ENCODE assay signal across 30 cellular contexts in genomic region chr3:143255725-143256124, GRCh38.
"Had no signal": no experiment of that assay in that cellular context is flagged by ENCODE, and none has a peak within 500 bp of the region (broad histone marks: within the 10 kb centered on the region; RNA-seq: fewer than 3 reads in every experiment).

No MANE protein-coding gene starts in this region.

- H3K9me3 ChIP-seq: ascending aorta, breast epithelium, colonic mucosa, esophagus muscularis mucosa, gastrocnemius medialis, heart left ventricle had no signal

- H3K36me3 ChIP-seq: ascending aorta, breast epithelium, cardiac muscle cell, colonic mucosa, esophagus muscularis mucosa, gastrocnemius medialis, heart left ventricle, WERI-Rb-1 had no signal

- H3K4me1 ChIP-seq: ascending aorta, breast epithelium, colonic mucosa, esophagus muscularis mucosa, foreskin keratinocyte, gastrocnemius medialis, heart left ventricle had no signal

- H3K27ac ChIP-seq: ascending aorta, breast epithelium, cardiac muscle cell, colonic mucosa, esophagus muscularis mucosa, foreskin keratinocyte, gastrocnemius medialis, heart left ventricle, WERI-Rb-1 had no signal

- H3K4me3 ChIP-seq: ascending aorta, breast epithelium, cardiac muscle cell, colonic mucosa, esophagus muscularis mucosa, gastrocnemius medialis, heart left ventricle had no signal

- DNase-seq: activated B cell treated with CpG ODN at 0.5 μM for 24 hours; activated CD4-positive, alpha-beta T cell treated with anti-CD3 and anti-CD28 coated beads for 48 hours; activated CD4-positive, alpha-beta T cell treated with anti-CD3 and anti-CD28 coated beads, Interleukin-2, amount 50 U/mL, for 1 hour; activated CD4-positive, alpha-beta T cell treated with anti-CD3 and anti-CD28 coated beads, Interleukin-2, amount 50 U/mL, for 48 hours; activated CD8-positive, alpha-beta memory T cell treated with anti-CD3 and anti-CD28 coated beads, Interleukin-2, amount 10 ng/mL, durations not matched to agents 7 days and 5 days; activated CD8-positive, alpha-beta memory T cell treated with anti-CD3 and anti-CD28 coated beads, Interleukin-2, amount 50 U/mL, for 4 hours; activated CD8-positive, alpha-beta T cell treated with anti-CD3 and anti-CD28 coated beads, Interleukin-2, amount 10 ng/mL, durations not matched to agents 7 days and 5 days; activated gamma-delta T cell; activated naive CD4-positive, alpha-beta T cell; activated naive CD4-positive, alpha-beta T cell treated with anti-CD3 and anti-CD28 coated beads, Interleukin-2, amount 10 ng/mL, durations not matched to agents 7 days and 5 days; activated T-cell treated with anti-CD3 and anti-CD28 coated beads, Interleukin-2, amount 50 U/mL, for 1 hour; activated T-cell treated with anti-CD3 and anti-CD28 coated beads, Interleukin-2, amount 50 U/mL, for 48 hours; central memory CD4-positive, alpha-beta T cell; cerebellar nuclear complex; colonic mucosa; effector memory CD4-positive, alpha-beta T cell; endodermal cell; foreskin keratinocyte; gastrocnemius medialis; glutamatergic neuron; heart left ventricle; T-helper 1 cell; T-helper 17 cell; T1000; WERI-Rb-1 had no signal

- H3K27me3 ChIP-seq: ascending aorta, breast epithelium, cardiac muscle cell, colonic mucosa, esophagus muscularis mucosa, foreskin keratinocyte, gastrocnemius medialis, heart left ventricle had no signal

- ATAC-seq: activated CD4-positive, CD25-positive, alpha-beta regulatory T cell treated with anti-CD3 and anti-CD28 coated beads, Interleukin-2, amount 50 U/mL, for 24 hours; activated CD8-positive, alpha-beta memory T cell treated with anti-CD3 and anti-CD28 coated beads, Interleukin-2, amount 10 ng/mL, durations not matched to agents 7 days and 5 days; activated CD8-positive, alpha-beta T cell treated with anti-CD3 and anti-CD28 coated beads, Interleukin-2, amount 10 ng/mL, durations not matched to agents 7 days and 5 days; foreskin keratinocyte; gastrocnemius medialis; heart left ventricle; T-helper 17 cell had no signal
